ENCODE assay signal across 1 cellular context in the genomic region with DNA sequence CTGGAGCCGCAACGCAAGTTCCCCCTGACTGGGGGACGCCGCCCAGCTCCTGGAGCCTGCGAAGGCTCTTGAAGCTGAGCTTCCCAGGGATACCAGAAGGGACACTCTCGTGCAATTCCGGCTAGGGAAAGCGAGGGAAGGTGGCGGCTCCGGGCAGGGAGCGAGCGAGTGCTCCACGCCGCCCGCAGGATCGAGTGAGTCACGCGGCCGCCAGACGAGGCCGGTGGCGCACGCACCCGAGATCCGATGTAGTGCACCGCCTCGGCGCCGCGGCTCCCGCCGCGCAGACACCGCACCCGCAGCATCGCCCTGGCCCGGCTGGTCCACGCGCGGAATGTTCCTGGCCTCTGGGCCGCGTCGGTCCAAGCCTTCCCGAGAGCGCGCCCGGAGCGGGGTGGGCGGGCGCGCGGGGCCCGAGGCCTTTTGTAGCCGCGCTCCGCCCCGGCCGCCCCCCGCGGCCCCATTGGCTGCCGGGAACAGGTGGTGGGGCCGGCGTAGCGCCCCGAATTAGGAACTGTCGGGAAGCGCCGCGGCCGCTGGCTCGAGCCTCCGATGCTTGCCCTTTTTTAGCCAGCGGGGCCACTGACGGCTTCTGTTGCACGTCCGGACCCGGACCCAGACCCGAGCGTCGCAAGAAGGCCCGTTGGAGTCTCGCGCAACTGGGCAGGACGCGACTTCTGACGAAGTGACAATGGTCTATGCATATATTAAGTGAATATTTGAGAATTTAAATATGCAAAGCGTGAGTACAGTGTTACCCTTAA.
TF ChIP-seq lines count a peak whose summit lies in the region.

A gene with protein sequence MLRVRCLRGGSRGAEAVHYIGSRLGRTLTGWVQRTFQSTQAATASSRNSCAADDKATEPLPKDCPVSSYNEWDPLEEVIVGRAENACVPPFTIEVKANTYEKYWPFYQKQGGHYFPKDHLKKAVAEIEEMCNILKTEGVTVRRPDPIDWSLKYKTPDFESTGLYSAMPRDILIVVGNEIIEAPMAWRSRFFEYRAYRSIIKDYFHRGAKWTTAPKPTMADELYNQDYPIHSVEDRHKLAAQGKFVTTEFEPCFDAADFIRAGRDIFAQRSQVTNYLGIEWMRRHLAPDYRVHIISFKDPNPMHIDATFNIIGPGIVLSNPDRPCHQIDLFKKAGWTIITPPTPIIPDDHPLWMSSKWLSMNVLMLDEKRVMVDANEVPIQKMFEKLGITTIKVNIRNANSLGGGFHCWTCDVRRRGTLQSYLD (minus strand): TSS at position 396 of the 764 bp plus-strand sequence. CDS start 91 bp downstream, at position 305.

TF ChIP-seq in SK-N-SH, 30 proteins besides CTCF, POLR2A, EP300 and RAD21 (continued from another document):
- TF ChIP-seq YY1 (IDR thresholded peaks at IDR 0.05; ENCODE audit: low read depth) = no peak
- TF ChIP-seq ELF1 (IDR thresholded peaks at IDR 0.05) = no peak
- no peak for TF ChIP-seq TEAD4 (IDR thresholded peaks at IDR 0.05; ENCODE audit: borderline replicate concordance, insufficient read depth)
- TF ChIP-seq TCF12 (IDR thresholded peaks at IDR 0.05) = no peak
- TF ChIP-seq, protein P1, sequence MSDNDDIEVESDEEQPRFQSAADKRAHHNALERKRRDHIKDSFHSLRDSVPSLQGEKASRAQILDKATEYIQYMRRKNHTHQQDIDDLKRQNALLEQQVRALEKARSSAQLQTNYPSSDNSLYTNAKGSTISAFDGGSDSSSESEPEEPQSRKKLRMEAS (IDR thresholded peaks at IDR 0.05; ENCODE audit: low read depth) = peak; percentile 96
- no peak for TF ChIP-seq RFX5 (IDR thresholded peaks at IDR 0.05; ENCODE audit: low read length)
- no peak for TF ChIP-seq USF2 (IDR thresholded peaks at IDR 0.05; ENCODE audit: borderline replicate concordance, low read depth, low read length)
- TF ChIP-seq FOSL2 (IDR thresholded peaks at IDR 0.05; ENCODE audit: borderline replicate concordance, low read depth) = peak; percentile 37; the same call in 1 of the 2 replicates
- TF ChIP-seq SIN3A (IDR thresholded peaks at IDR 0.05; ENCODE audit: borderline replicate concordance, low read depth, low read length) = no peak
- no peak for TF ChIP-seq SMC3 (IDR thresholded peaks at IDR 0.05; ENCODE audit: low read depth, low read length)
- TF ChIP-seq RCOR1 (IDR thresholded peaks at IDR 0.05; ENCODE audit: low read length) = no peak
- TF ChIP-seq, protein P2, sequence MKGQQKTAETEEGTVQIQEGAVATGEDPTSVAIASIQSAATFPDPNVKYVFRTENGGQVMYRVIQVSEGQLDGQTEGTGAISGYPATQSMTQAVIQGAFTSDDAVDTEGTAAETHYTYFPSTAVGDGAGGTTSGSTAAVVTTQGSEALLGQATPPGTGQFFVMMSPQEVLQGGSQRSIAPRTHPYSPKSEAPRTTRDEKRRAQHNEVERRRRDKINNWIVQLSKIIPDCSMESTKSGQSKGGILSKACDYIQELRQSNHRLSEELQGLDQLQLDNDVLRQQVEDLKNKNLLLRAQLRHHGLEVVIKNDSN (IDR thresholded peaks at IDR 0.05; ENCODE audit: borderline replicate concordance, low read depth) = 0 out of 2 replicates have a peak, but pooled peaks have one; percentile 33
- TF ChIP-seq GABPA (IDR thresholded peaks at IDR 0.05; ENCODE audit: low read depth) = no peak
- TF ChIP-seq FOXM1 (IDR thresholded peaks at IDR 0.05; ENCODE audit: low read depth) = no peak
- no peak for TF ChIP-seq EZH2phosphoT487 (IDR thresholded peaks at IDR 0.05; ENCODE audit: borderline replicate concordance, low read depth)
